In genomic region chr4:75841641-75842520, GRCh38 we compare ENCODE assay signal across 16 cellular contexts.
DNase-seq lines count a peak whose midpoint lies in the region; ATAC-seq and TF ChIP-seq lines count a peak whose summit lies in the region.
"Had no signal": no experiment of that assay in that cellular context is flagged by ENCODE, and none has a peak within 500 bp of the region (broad histone marks: within the 10 kb centered on the region; RNA-seq: fewer than 3 reads in every experiment).

No MANE protein-coding gene starts in this region.

- H3K9ac ChIP-seq in IMR-90 (ENCODE audit: low read depth, low read length), result no peak overlapping the region

- dilution Hi-C loops in IMR-90 (cut with HindIII; ENCODE audit: low sequenced_read_pairs, unreplicated experiment), result no loop called here

- peaks cover 21% of the 10 kb centered on the region for H3K4me1 Mint-ChIP-seq in neural crest cell
- no peaks in the 10 kb centered on the region for H3K4me1 Mint-ChIP-seq in naive thymus-derived CD8-positive, alpha-beta T cell
- H3K4me1 Mint-ChIP-seq: stimulated activated effector memory CD8-positive, alpha-beta T cell treated with anti-CD3 and anti-CD28 coated beads, Interleukin-12 subunit alpha, Interleukin-12 subunit beta, amount 100 ng/mL, for 72 hours had no signal

- intact Hi-C loops in IMR-90 (cut with micrococcal nuclease), result no loop called here

- H3K4ac ChIP-seq in IMR-90 (ENCODE audit: low read depth, low read length), result peak overlapping the region; percentile 48; the same call in 1 of the 2 replicates

- H2AFZ ChIP-seq in IMR-90 (replicated peaks; ENCODE audit: low read length, poor library complexity), result no peak overlapping the region

- H3K4me1 ChIP-seq in IMR-90 (ENCODE audit: control insufficient read depth, insufficient read depth, low read length), result peaks cover 11% of the 10 kb centered on the region

- H3K79me1 ChIP-seq in IMR-90 (ENCODE audit: low read depth in 1 of 2, low read length in 2 of 2), result no peaks in the 10 kb centered on the region

- no peak for TF ChIP-seq CTCF in IMR-90 (conservative IDR thresholded peaks at IDR 0.05; ENCODE audit: low read depth, low read length)
- TF ChIP-seq CTCF in neural crest cell (conservative IDR thresholded peaks at IDR 0.05), result no peak
- TF ChIP-seq CTCF in coronary artery (IDR thresholded peaks at IDR 0.05), result no peak

- H4K8ac ChIP-seq in IMR-90 (ENCODE audit: low read depth in 2 of 2, low read length in 2 of 2), result peak overlapping the region; percentile 48 to 50; a peak in 3 of 4 replicates

- no TSS peak for BruUV-seq in IMR-90 (replicated peaks; lab: Mats Ljungman, UMichigan)

- CTCF ChIA-PET in IMR-90 (lab: Yijun Ruan, JAX), result no interaction called here

- H2AK9ac ChIP-seq in IMR-90 (replicated peaks; ENCODE audit: low read depth, low read length, poor library complexity), result no peak overlapping the region

- H2BK15ac ChIP-seq in IMR-90 (ENCODE audit: low read depth, low read length), result peak overlapping the region; percentile 97

- H3K4me3 ChIP-seq in IMR-90 (ENCODE audit: insufficient read depth, low read depth, low read length) (no peak overlapping the region), coronary artery (no peak overlapping the region)
- H3K4me3 ChIP-seq: Peyer's patch had no signal

- no peak overlapping the region for H3K4me3 Mint-ChIP-seq in neural crest cell
- no peak overlapping the region for H3K4me3 Mint-ChIP-seq in naive thymus-derived CD8-positive, alpha-beta T cell
- H3K4me3 Mint-ChIP-seq: activated CD8-positive, alpha-beta T cell treated with anti-CD3 and anti-CD28 coated beads, Interleukin-2, amount 10 ng/mL, durations not matched to agents 7 days and 5 days; stimulated activated effector memory CD8-positive, alpha-beta T cell treated with anti-CD3 and anti-CD28 coated beads, Interleukin-12 subunit alpha, Interleukin-12 subunit beta, amount 100 ng/mL, for 72 hours had no signal

- TF ChIP-seq POLR2A in IMR-90 (IDR thresholded peaks at IDR 0.05; ENCODE audit: low read depth, low read length) (no peak), erythroblast (IDR thresholded peaks at IDR 0.05; ENCODE audit: low read length) (no peak)

- no peaks in the 10 kb centered on the region for H3K36me3 Mint-ChIP-seq in neural crest cell (ENCODE audit: low read depth)
- no peaks in the 10 kb centered on the region for H3K36me3 Mint-ChIP-seq in naive thymus-derived CD8-positive, alpha-beta T cell
- H3K36me3 Mint-ChIP-seq: stimulated activated effector memory CD8-positive, alpha-beta T cell treated with anti-CD3 and anti-CD28 coated beads, Interleukin-12 subunit alpha, Interleukin-12 subunit beta, amount 100 ng/mL, for 72 hours had no signal

- no CpG with 5 or more reads among the region's 8 CpGs for WGBS in IMR-90 (ENCODE audit: extremely low coverage in 2 of 2, insufficient read length in 1 of 2), 2 experiments

- no peak overlapping the region for H3K4me2 ChIP-seq in IMR-90 (ENCODE audit: low read depth, low read length)

- H4K91ac ChIP-seq in IMR-90 (ENCODE audit: insufficient read depth, low read depth, low read length), result peak overlapping the region; percentile 78

- no peak for TF ChIP-seq RAD21 in IMR-90 (IDR thresholded peaks at IDR 0.05; ENCODE audit: low read length)

- peak overlapping the region; percentile 13 for H3K27ac Mint-ChIP-seq in neural crest cell (ENCODE audit: unreplicated experiment)
- H3K27ac Mint-ChIP-seq in naive thymus-derived CD8-positive, alpha-beta T cell, result no peak overlapping the region
- H3K27ac Mint-ChIP-seq: activated CD8-positive, alpha-beta T cell treated with anti-CD3 and anti-CD28 coated beads, Interleukin-2, amount 10 ng/mL, durations not matched to agents 7 days and 5 days; stimulated activated effector memory CD8-positive, alpha-beta T cell treated with anti-CD3 and anti-CD28 coated beads, Interleukin-12 subunit alpha, Interleukin-12 subunit beta, amount 100 ng/mL, for 72 hours had no signal

- peaks cover 3% of the 10 kb centered on the region; the same call in 1 of the 2 replicates for H3K9me1 ChIP-seq in IMR-90 (ENCODE audit: insufficient read depth, low read length)

- H4K5ac ChIP-seq in IMR-90 (ENCODE audit: low read depth, low read length), result peak overlapping the region; percentile 18; the same call in 1 of the 2 replicates

- peak overlapping the region; percentile 70; the same call in 1 of the 2 replicates for H2AK5ac ChIP-seq in IMR-90 (ENCODE audit: low read depth, low read length)

- H3K27ac ChIP-seq in IMR-90 (ENCODE audit: insufficient read depth, low read length) (peak overlapping the region; percentile 45; the same call in 1 of the 2 replicates), coronary artery (no peak overlapping the region)
- H3K27ac ChIP-seq: Peyer's patch had no signal

- peak overlapping the region; percentile 72 for H2BK20ac ChIP-seq in IMR-90 (ENCODE audit: low read depth, low read length)

- POLR2A ChIA-PET in IMR-90 (lab: Charles Lee; ENCODE audit: unreplicated experiment), result no interaction called here
- POLR2A ChIA-PET in naive thymus-derived CD8-positive, alpha-beta T cell (lab: Charles Lee), result no interaction called here

- H3K9me3 ChIP-seq in IMR-90 (ENCODE audit: control insufficient read depth, insufficient read depth, low read length), result no peaks in the 10 kb centered on the region
- H3K9me3 ChIP-seq: Peyer's patch had no signal

- in situ Hi-C loops in IMR-90 (cut with MboI; ENCODE audit: low sequenced_read_pairs), result no loop called here

- H3K27me3 ChIP-seq in IMR-90 (ENCODE audit: control insufficient read depth, insufficient read depth, low read length), result no peaks in the 10 kb centered on the region
- H3K27me3 ChIP-seq: Peyer's patch had no signal

- H2BK120ac ChIP-seq in IMR-90 (ENCODE audit: low read depth, low read length), result peak overlapping the region; percentile 74

- peak overlapping the region; percentile 73 for H3K14ac ChIP-seq in IMR-90 (replicated peaks; ENCODE audit: low read depth, low read length)

- H3K56ac ChIP-seq in IMR-90 (ENCODE audit: extremely low read depth, insufficient read depth, low read length), result no peak overlapping the region

- no peaks in the 10 kb centered on the region for H4K20me1 ChIP-seq in IMR-90 (ENCODE audit: insufficient read depth, low read length)

- no peaks in the 10 kb centered on the region for H3K36me3 ChIP-seq in IMR-90 (ENCODE audit: control insufficient read depth, insufficient read depth, low read length)
- H3K36me3 ChIP-seq: Peyer's patch had no signal

- DNase-seq in DMS153 treated with DMSO at 0.1 percent for 48 hours (lab: John Stamatoyannopoulos, UW; ENCODE audit: unreplicated experiment) (peak; percentile 6), IMR-90 (no peak), erythroblast (lab: John Stamatoyannopoulos, UW) (peak; percentile 10 to 20), neural crest cell (ENCODE audit: low read depth, low spot score) (no peak), coronary artery (ENCODE audit: low spot score) (no peak), SK-N-DZ (ENCODE audit: low spot score) (no peak)
- no peak for DNase-seq in naive thymus-derived CD8-positive, alpha-beta T cell
- DNase-seq: activated CD8-positive, alpha-beta T cell treated with anti-CD3 and anti-CD28 coated beads, Interleukin-2, amount 10 ng/mL, durations not matched to agents 7 days and 5 days; activated naive CD4-positive, alpha-beta T cell treated with anti-CD3 and anti-CD28 coated beads, Interleukin-2, amount 50 U/mL, for 16 hours; NCI-H1930; occipital lobe; Peyer's patch; stimulated activated CD4-positive, alpha-beta T cell treated with anti-CD3 and anti-CD28 coated beads, Interleukin-2, amount 100 ng/mL, for 24 hours; T1000 had no signal

- H2BK5ac ChIP-seq in IMR-90 (ENCODE audit: low read depth, low read length, poor library complexity, severe bottlenecking), result peak overlapping the region; percentile 5

- H3K27me3 Mint-ChIP-seq in neural crest cell (ENCODE audit: low read depth), result no peaks in the 10 kb centered on the region
- H3K27me3 Mint-ChIP-seq in naive thymus-derived CD8-positive, alpha-beta T cell, result no peaks in the 10 kb centered on the region

- ATAC-seq in IMR-90 (ENCODE audit: low read depth) (no peak), GM19395 (IDR thresholded peaks at IDR 0.05; ENCODE audit: unreplicated experiment) (no peak)
- ATAC-seq in naive thymus-derived CD8-positive, alpha-beta T cell, result no peak
- ATAC-seq: activated CD8-positive, alpha-beta T cell treated with anti-CD3 and anti-CD28 coated beads, Interleukin-2, amount 10 ng/mL, durations not matched to agents 7 days and 5 days; stimulated activated effector memory CD8-positive, alpha-beta T cell treated with anti-CD3 and anti-CD28 coated beads, Interleukin-12 subunit alpha, Interleukin-12 subunit beta, amount 100 ng/mL, for 72 hours had no signal

- no peaks in the 10 kb centered on the region for H3K9me3 Mint-ChIP-seq in neural crest cell
- no peaks in the 10 kb centered on the region for H3K9me3 Mint-ChIP-seq in naive thymus-derived CD8-positive, alpha-beta T cell
- H3K9me3 Mint-ChIP-seq: stimulated activated effector memory CD8-positive, alpha-beta T cell treated with anti-CD3 and anti-CD28 coated beads, Interleukin-12 subunit alpha, Interleukin-12 subunit beta, amount 100 ng/mL, for 72 hours had no signal

- 0 out of 2 replicates have a peak overlapping the region, but pooled peaks have one; percentile 8 for H3K23ac ChIP-seq in IMR-90 (ENCODE audit: low read depth, low read length)

- peak overlapping the region; percentile 45; the same call in 1 of the 2 replicates for H3K18ac ChIP-seq in IMR-90 (ENCODE audit: low read depth, low read length)

TF ChIP-seq in IMR-90, 13 proteins besides CTCF, POLR2A, EP300 and RAD21:
- no peak for TF ChIP-seq MXI1 (IDR thresholded peaks at IDR 0.05; ENCODE audit: borderline replicate concordance, low read depth, low read length)
- peak; percentile 75 for TF ChIP-seq NFE2L2 (IDR thresholded peaks at IDR 0.05; ENCODE audit: low read depth, low read length)

Comparison
In these comparisons a context has a peak if more than half of its experiments do, and no peak if none do; other contexts are left out.
1. DNase-seq: peak in DMS153 treated with DMSO at 0.1 percent for 48 hours (single experiment) and erythroblast (2 of 2); none in IMR-90 (single experiment), neural crest cell (single experiment), naive thymus-derived CD8-positive, alpha-beta T cell (0 of 10), coronary artery (single experiment) and SK-N-DZ (single experiment).